Comparison of ENCODE assay signal across 2 cellular contexts in genomic region chr16:23423496-23424049, GRCh38.
A peak's percentile ranks its signal among the peaks of the same experiment; 100 is the strongest.
TF ChIP-seq lines count a peak whose summit lies in the region.

No MANE protein-coding gene starts in this region.

TF ChIP-seq in GM23338, 12 proteins besides CTCF, POLR2A, EP300 and RAD21 (continued from another document):
- TF ChIP-seq ZNF462 (CRISPR knock-in tag; IDR thresholded peaks at IDR 0.05), result no peak
- no peak for TF ChIP-seq CREB1 (CRISPR knock-in tag; IDR thresholded peaks at IDR 0.05; ENCODE audit: low read depth)

TF ChIP-seq in SK-N-SH treated with all-trans-retinoic acid at 6 μM for 48 hours, 23 proteins besides CTCF, POLR2A, EP300 and RAD21 (continued from another document):
- TF ChIP-seq CREB5 (CRISPR knock-in tag; IDR thresholded peaks at IDR 0.05; ENCODE audit: low read depth) (peak; percentile 2; the same call in 1 of the 2 replicates), CSDC2 (CRISPR knock-in tag; IDR thresholded peaks at IDR 0.05) (peak; percentile 88)
